Comparison of ENCODE assay signal across 8 cellular contexts in the genomic region with DNA sequence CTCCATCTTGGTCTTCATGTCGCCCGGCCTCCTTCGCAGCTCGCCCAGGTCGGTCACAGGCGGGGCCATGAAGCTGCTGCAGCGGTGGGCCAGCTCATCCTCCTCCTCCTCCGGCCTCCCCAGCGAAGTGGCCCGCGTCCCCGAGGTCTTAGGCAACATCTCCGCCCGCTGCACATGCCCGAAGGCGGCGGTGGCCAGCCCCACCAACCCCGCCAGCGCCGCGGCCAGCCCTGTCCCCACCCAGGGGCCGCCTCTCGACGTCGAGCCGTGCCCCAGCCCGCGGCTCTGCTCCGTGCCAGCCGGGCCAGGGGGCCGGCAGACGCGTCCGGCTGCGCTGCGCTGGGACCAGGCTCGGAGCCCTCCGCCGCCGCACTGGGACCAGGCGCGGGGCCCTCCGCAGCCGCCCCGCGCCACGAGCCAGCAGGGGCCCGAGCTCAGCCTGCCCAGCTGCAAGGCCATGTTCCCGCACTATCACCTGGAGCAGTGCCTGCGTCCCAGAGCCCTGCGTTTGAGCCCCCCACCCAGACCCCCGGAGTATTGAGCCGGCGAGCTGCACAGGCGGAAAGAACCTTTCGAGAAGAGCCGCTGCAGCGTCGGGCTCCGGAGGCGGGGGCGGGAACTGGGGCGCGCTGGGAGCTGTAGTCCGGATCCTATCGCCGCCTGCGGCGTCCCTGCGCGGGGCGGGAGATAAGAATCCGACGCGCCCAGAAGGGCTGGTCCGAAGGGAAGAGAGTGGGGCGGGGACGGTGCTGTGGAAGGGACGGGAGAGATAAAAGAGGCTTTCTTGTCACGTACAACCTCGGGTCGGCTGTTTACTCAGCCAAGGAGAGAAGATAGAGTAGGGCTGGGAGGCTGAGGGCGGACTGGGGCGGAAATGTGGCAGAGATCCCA. TPM values are rescaled to one million over a fixed set of nuclear protein-coding genes. Genes with fewer than 3 reads are reported as not detected.
A peak's percentile ranks its signal among the peaks of the same experiment; 100 is the strongest.
DNase-seq lines count a peak whose midpoint lies in the region; ATAC-seq and FAIRE-seq lines count a peak whose summit lies in the region.

A gene (minus strand): TSS at position 566 of the 891 bp plus-strand sequence. CDS start 107 bp downstream, at position 459.

- peaks cover 29% of the 10 kb centered on the region for H3K36me3 ChIP-seq in NT2/D1 (ENCODE audit: insufficient read depth, insufficient read length, low read length)

- H3K4me3 ChIP-seq in NT2/D1 (ENCODE audit: insufficient read length, low read depth) = peak within 1 kb of the TSS; percentile 85

- H3K27me3 ChIP-seq in NT2/D1 (ENCODE audit: insufficient read depth, insufficient read length) = no peaks in the 10 kb centered on the region

- peak; percentile 78 for DNase-seq in COR-L47 (lab: John Stamatoyannopoulos, UW)
- peak; percentile 94 for DNase-seq in HT-29 (ENCODE audit: low spot score)
- DNase-seq in NT2/D1 (ENCODE audit: low read depth, low spot score) = peak; percentile 81
- DNase-seq in activated CD8-positive, alpha-beta memory T cell treated with anti-CD3 and anti-CD28 coated beads, Interleukin-2, amount 50 U/mL, for 24 hours (ENCODE audit: extremely low read depth) = peak; percentile 66
- peak; percentile 91 for DNase-seq in midbrain (lab: John Stamatoyannopoulos, UW)
- peak; percentile 84 to 85 for DNase-seq in stimulated activated CD8-positive, alpha-beta memory T cell treated with anti-CD3 and anti-CD28 coated beads, Interleukin-15, amount 100 ng/mL, for 48 hours (ENCODE audit: low read depth in 2 of 2)

- FAIRE-seq in endometrium (lab: Jason Lieb, UNC) = peak; percentile 71

- H3K9ac ChIP-seq in NT2/D1 (ENCODE audit: insufficient read length, low read depth) = peak within 1 kb of the TSS; percentile 94

- H3K9me3 ChIP-seq in NT2/D1 (ENCODE audit: insufficient read depth, low read length) = no peaks in the 10 kb centered on the region

- H3K4me1 ChIP-seq in NT2/D1 (ENCODE audit: insufficient read depth, insufficient read length) = no peaks in the 10 kb centered on the region

- ATAC-seq in GM21360 (IDR thresholded peaks at IDR 0.05; ENCODE audit: unreplicated experiment) = peak; percentile 93

RNA-seq across cellular contexts. Expression of the gene that starts here (rescaled TPM):
- total RNA-seq in HT-29 (2014; rRNA removed; shearing (Covaris generic)) = 28.8 and 31.4 TPM in 2 replicates

Comparison
In these comparisons a context has a peak if more than half of its experiments do, and no peak if none do; other contexts are left out.
1. Peak in every context shown above with its lines: DNase-seq, ATAC-seq and H3K4me3 ChIP-seq.